In genomic region chr1:101000141-101000867, GRCh38 we compare ENCODE assay signal across 29 cellular contexts.
"Had no signal": no experiment of that assay in that cellular context is flagged by ENCODE, and none has a peak within 500 bp of the region (broad histone marks: within the 10 kb centered on the region; RNA-seq: fewer than 3 reads in every experiment).

No MANE protein-coding gene starts in this region.

- H3K9me3 ChIP-seq: ascending aorta, left ventricle myocardium inferior, sigmoid colon, stomach, thyroid gland, upper lobe of right lung had no signal

- H3K36me3 Mint-ChIP-seq: natural killer cell had no signal

- DNase-seq: activated CD4-positive, alpha-beta memory T cell treated with anti-CD3 and anti-CD28 coated beads for 36 hours; activated CD4-positive, alpha-beta T cell treated with anti-CD3 and anti-CD28 coated beads, Interleukin-2, amount 10 ng/mL, durations not matched to agents 24 days and 14 days; activated CD4-positive, CD25-positive, alpha-beta regulatory T cell treated with anti-CD3 and anti-CD28 coated beads, Interleukin-2, amount 50 U/mL, for 72 hours; activated CD8-positive, alpha-beta memory T cell treated with anti-CD3 and anti-CD28 coated beads, Interleukin-2, amount 50 U/mL, for 4 hours; activated gamma-delta T cell treated with Interleukin-2 at 50 U/mL for 16 hours; activated T-cell treated with anti-CD3 and anti-CD28 coated beads, Interleukin-2, amount 50 U/mL, for 24 hours; cerebellar nuclear complex; dorsolateral prefrontal cortex; effector memory CD4-positive, alpha-beta T cell; islet precursor cell; left ventricle myocardium inferior; mesendoderm; natural killer cell; sigmoid colon; small intestine; stimulated activated CD4-positive, alpha-beta T cell treated with anti-CD3 and anti-CD28 coated beads, Interleukin-4, amount 100 ng/mL, for 4 hours; stimulated activated naive B cell treated with anti-CD40 and anti-IgM and Interleukin-4, amounts not matched to agents 10 μg/mL and 1 μg/mL and 100 μg/mL, for 72 hours; stomach; T-cell; thyroid gland; upper lobe of right lung; WERI-Rb-1 had no signal

- H3K27ac Mint-ChIP-seq: activated CD4-positive, alpha-beta memory T cell treated with anti-CD3 and anti-CD28 coated beads for 36 hours; activated CD4-positive, alpha-beta T cell treated with anti-CD3 and anti-CD28 coated beads, Interleukin-2, amount 10 ng/mL, durations not matched to agents 24 days and 14 days; activated naive CD4-positive, alpha-beta T cell treated with anti-CD3 and anti-CD28 coated beads, Interleukin-2, amount 50 U/mL, for 72 hours; activated T-cell treated with anti-CD3 and anti-CD28 coated beads, Interleukin-2, amount 50 U/mL, for 24 hours; activated T-helper 17 cell treated with anti-CD3 and anti-CD28 coated beads, Interleukin-2, amount 50 U/mL, for 72 hours; brain; natural killer cell; stimulated activated naive B cell treated with anti-CD40 and anti-IgM and Interleukin-4, amounts not matched to agents 10 μg/mL and 1 μg/mL and 100 μg/mL, for 72 hours had no signal

- H3K27me3 Mint-ChIP-seq: activated CD4-positive, alpha-beta memory T cell treated with anti-CD3 and anti-CD28 coated beads for 36 hours; activated CD4-positive, alpha-beta T cell treated with anti-CD3 and anti-CD28 coated beads, Interleukin-2, amount 10 ng/mL, durations not matched to agents 24 days and 14 days; activated T-cell treated with anti-CD3 and anti-CD28 coated beads, Interleukin-2, amount 50 U/mL, for 24 hours; activated T-helper 17 cell treated with anti-CD3 and anti-CD28 coated beads, Interleukin-2, amount 50 U/mL, for 72 hours; brain; stimulated activated naive B cell treated with anti-CD40 and anti-IgM and Interleukin-4, amounts not matched to agents 10 μg/mL and 1 μg/mL and 100 μg/mL, for 72 hours; T-cell had no signal

- H3K4me3 ChIP-seq: ascending aorta, cardiac muscle cell, coronary artery, dorsolateral prefrontal cortex, left ventricle myocardium inferior, lung, sigmoid colon, stomach, thyroid gland, upper lobe of right lung had no signal

- ATAC-seq: activated naive CD4-positive, alpha-beta T cell treated with anti-CD3 and anti-CD28 coated beads, Interleukin-2, amount 50 U/mL, for 72 hours; activated T-helper 17 cell treated with anti-CD3 and anti-CD28 coated beads, Interleukin-2, amount 50 U/mL, for 72 hours; natural killer cell; stimulated activated naive B cell treated with anti-CD40 and anti-IgM and Interleukin-4, amounts not matched to agents 10 μg/mL and 1 μg/mL and 100 μg/mL, for 72 hours; T-cell; upper lobe of right lung had no signal

- H3K4me3 Mint-ChIP-seq: activated CD4-positive, alpha-beta memory T cell treated with anti-CD3 and anti-CD28 coated beads for 36 hours; activated CD4-positive, alpha-beta T cell treated with anti-CD3 and anti-CD28 coated beads, Interleukin-2, amount 10 ng/mL, durations not matched to agents 24 days and 14 days; activated T-cell treated with anti-CD3 and anti-CD28 coated beads, Interleukin-2, amount 50 U/mL, for 24 hours; activated T-helper 17 cell treated with anti-CD3 and anti-CD28 coated beads, Interleukin-2, amount 50 U/mL, for 72 hours; brain; natural killer cell; stimulated activated naive B cell treated with anti-CD40 and anti-IgM and Interleukin-4, amounts not matched to agents 10 μg/mL and 1 μg/mL and 100 μg/mL, for 72 hours; T-cell had no signal

- H3K27me3 ChIP-seq: ascending aorta, cardiac muscle cell, dorsolateral prefrontal cortex, sigmoid colon, stomach, thyroid gland, upper lobe of right lung had no signal

- H3K9me3 Mint-ChIP-seq: brain, natural killer cell, T-cell had no signal
